Comparison of ENCODE assay signal across 1 cellular context in the genomic region with DNA sequence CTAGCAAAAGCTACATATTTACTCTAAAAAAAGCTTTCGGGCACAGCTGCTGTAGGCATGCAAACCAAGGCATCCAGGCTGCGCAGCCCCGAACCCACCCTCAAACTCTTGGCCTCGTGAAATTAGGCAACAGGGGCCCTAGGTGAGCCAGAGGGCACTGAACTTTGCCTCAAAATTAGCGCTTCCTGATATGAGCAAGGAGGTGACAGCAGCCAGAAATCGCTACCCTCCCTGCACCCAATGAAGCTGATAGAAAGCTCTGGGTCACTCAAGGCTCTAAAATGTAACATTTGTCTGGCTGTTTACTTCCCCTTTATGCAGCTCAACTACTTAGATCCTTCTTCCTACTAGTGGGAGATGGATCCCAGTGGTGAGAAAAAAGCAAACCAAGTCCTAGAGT.
TF ChIP-seq lines count a peak whose summit lies in the region.

No MANE protein-coding gene starts in this region.

TF ChIP-seq in GM12878, 131 proteins besides CTCF, POLR2A, EP300 and RAD21 (continued from another document):
- no peak for TF ChIP-seq NFIC (IDR thresholded peaks at IDR 0.05; ENCODE audit: low read depth, low read length)
